24 cellular contexts compared by ENCODE assay signal in the genomic region with DNA sequence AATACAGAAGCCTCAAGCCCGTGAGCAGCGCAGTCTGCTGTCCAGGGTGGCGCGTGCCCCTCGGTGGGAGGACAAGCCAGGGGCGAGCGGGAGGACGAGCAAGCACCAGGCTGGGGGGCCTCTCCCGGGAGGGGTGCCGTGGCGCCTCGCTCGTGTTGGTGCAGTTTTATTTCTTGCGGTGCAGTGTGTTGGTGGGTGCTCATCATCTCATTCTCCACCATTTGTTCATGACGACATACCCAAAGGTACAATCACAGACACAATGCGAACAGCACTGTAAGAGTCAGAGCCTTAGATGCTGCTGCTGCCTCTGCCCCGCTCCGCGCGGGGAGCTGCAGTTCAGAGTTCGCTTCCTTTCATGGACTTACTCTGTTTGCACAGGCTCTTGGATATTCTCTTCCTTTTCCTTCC. TPM values are rescaled to one million over a fixed set of nuclear protein-coding genes. Genes with fewer than 3 reads are reported as not detected.
DNase-seq lines count a peak whose midpoint lies in the region; ATAC-seq and TF ChIP-seq lines count a peak whose summit lies in the region.
"Had no signal": no experiment of that assay in that cellular context is flagged by ENCODE, and none has a peak within 500 bp of the region (broad histone marks: within the 10 kb centered on the region; RNA-seq: fewer than 3 reads in every experiment).

No MANE protein-coding gene starts in this region.

- intact Hi-C loops in cardiac septum (cut with DNase I) = no loop called here
- intact Hi-C loops in heart right ventricle (cut with DNase I) = no loop called here

- H3K9me3 ChIP-seq in heart right ventricle (no peaks in the 10 kb centered on the region), neuronal stem cell (replicated peaks in 1 of 2; ENCODE audit: control insufficient read depth in 2 of 2, insufficient read depth in 1 of 2, low read depth in 1 of 2, low read length in 2 of 2) (peaks cover under 1 to 29% of the 10 kb centered on the region in 2 donors), hepatocyte (ENCODE audit: low read depth) (no peaks in the 10 kb centered on the region)
- H3K9me3 ChIP-seq: lower lobe of right lung, spleen had no signal

- ATAC-seq in heart right ventricle = no peak
- ATAC-seq: activated CD8-positive, alpha-beta T cell treated with anti-CD3 and anti-CD28 coated beads, Interleukin-2, amount 10 ng/mL, durations not matched to agents 7 days and 5 days; effector memory CD8-positive, alpha-beta T cell; esophagus mucosa; lower lobe of right lung had no signal

- H2AFZ ChIP-seq in neuronal stem cell (ENCODE audit: low read length) = no peak overlapping the region
- H2AFZ ChIP-seq in hepatocyte = no peak overlapping the region
- H2AFZ ChIP-seq: parathyroid adenoma had no signal

- H3K27me3 ChIP-seq in heart right ventricle (no peaks in the 10 kb centered on the region), neuronal stem cell (ENCODE audit: control insufficient read depth in 3 of 3, insufficient read depth in 3 of 3, low read depth in 1 of 3, low read length in 3 of 3) (no peaks in the 10 kb centered on the region), hepatocyte (no peaks in the 10 kb centered on the region)
- H3K27me3 ChIP-seq: spleen had no signal

- peaks cover 0 to 19% (median 0%) of the 10 kb centered on the region in 9 donors for H3K36me3 ChIP-seq in heart right ventricle
- peaks cover 3 to 45% of the 10 kb centered on the region in 2 donors for H3K36me3 ChIP-seq in neuronal stem cell (replicated peaks in 1 of 2; ENCODE audit: control insufficient read depth in 2 of 2, insufficient read depth in 2 of 2, low read length in 2 of 2)
- H3K36me3 ChIP-seq in hepatocyte (replicated peaks; ENCODE audit: insufficient read depth, low read depth) = no peaks in the 10 kb centered on the region

- H2BK120ac ChIP-seq in neuronal stem cell (ENCODE audit: low read depth, low read length) = peak overlapping the region; percentile 57

- peak overlapping the region; percentile 87 for H2BK5ac ChIP-seq in neuronal stem cell (ENCODE audit: low read length)

- H3K4me1 ChIP-seq in heart right ventricle (peaks cover 4 to 42% (median 27%) of the 10 kb centered on the region in 9 donors), neuronal stem cell (ENCODE audit: control insufficient read depth in 2 of 2, insufficient read depth in 1 of 2, low read depth in 1 of 2, low read length in 2 of 2) (peaks cover 26 to 33% of the 10 kb centered on the region in 2 donors), hepatocyte (ENCODE audit: insufficient read depth) (peaks cover 25% of the 10 kb centered on the region)
- H3K4me1 ChIP-seq: parathyroid adenoma had no signal

- peaks cover 4% of the 10 kb centered on the region for H4K20me1 ChIP-seq in hepatocyte (ENCODE audit: insufficient read depth, poor library complexity, severe bottlenecking)

- WGBS in heart right ventricle, 2 donors = 89 to 93% methylated on average over 21 of the region's 21 CpGs
- WGBS in neuronal stem cell (ENCODE audit: extremely low coverage in 2 of 2, insufficient read length in 2 of 2, insufficient replicate concordance in 1 of 2), 2 donors = no CpG with 5 or more reads among the region's 21 CpGs
- 83% methylated on average over 21 of the region's 21 CpGs for WGBS in hepatocyte (ENCODE audit: low lambda C conversion rate, missing lambda C conversion rate)

- H3K27ac ChIP-seq in heart right ventricle = no peak overlapping the region
- H3K27ac ChIP-seq in neuronal stem cell (replicated peaks; ENCODE audit: low read length) = peak overlapping the region; percentile 71
- no peak overlapping the region for H3K27ac ChIP-seq in hepatocyte
- H3K27ac ChIP-seq: lower lobe of right lung, parathyroid adenoma, spleen had no signal

- H3K4me2 ChIP-seq in neuronal stem cell (ENCODE audit: insufficient read depth, low read length, poor library complexity, severe bottlenecking) (no peak overlapping the region), hepatocyte (no peak overlapping the region)

- TF ChIP-seq CTCF in heart right ventricle (IDR thresholded peaks at IDR 0.05) (no peak), hepatocyte (IDR thresholded peaks at IDR 0.05; ENCODE audit: poor library complexity) (no peak)

- H3K14ac ChIP-seq in neuronal stem cell (ENCODE audit: low read length) = peak overlapping the region; percentile 72

- H4K91ac ChIP-seq in neuronal stem cell (ENCODE audit: low read depth, low read length, poor library complexity) = peak overlapping the region; percentile 85

- peak overlapping the region; percentile 96 for H3K18ac ChIP-seq in neuronal stem cell (ENCODE audit: low read length)

- no peak overlapping the region for H3K23ac ChIP-seq in neuronal stem cell (ENCODE audit: low read depth, low read length, poor library complexity)

- peaks cover 16% of the 10 kb centered on the region for H3K79me1 ChIP-seq in neuronal stem cell (ENCODE audit: low read depth, low read length)

- H2AK5ac ChIP-seq in neuronal stem cell (ENCODE audit: low read depth, low read length) = peak overlapping the region; percentile 98

- peak overlapping the region; percentile 78 for H3K4ac ChIP-seq in neuronal stem cell (ENCODE audit: low read length)

- DNase-seq in cardiac septum (ENCODE audit: low spot score) (peak; percentile 49), heart right ventricle (no peak), islet precursor cell (peak; percentile 21), neuronal stem cell (ENCODE audit: low spot score) (no peak), hepatocyte (ENCODE audit: low spot score) (no peak), medulla oblongata (ENCODE audit: extremely low spot score) (no peak), T1000 (lab: John Stamatoyannopoulos, UW) (no peak)
- no peak for DNase-seq in stimulated activated CD4-positive, alpha-beta T cell treated with anti-CD3 and anti-CD28 coated beads, Interleukin-4, amount 100 ng/mL, for 4 hours
- DNase-seq: activated CD4-positive, CD25-positive, alpha-beta regulatory T cell treated with anti-CD3 and anti-CD28 coated beads, Interleukin-2, amount 50 U/mL, for 72 hours; activated CD8-positive, alpha-beta T cell treated with anti-CD3 and anti-CD28 coated beads, Interleukin-2, amount 10 ng/mL, durations not matched to agents 7 days and 5 days; activated naive CD4-positive, alpha-beta T cell; activated T-cell treated with anti-CD3 and anti-CD28 coated beads, Interleukin-2, amount 50 U/mL, for 24 hours; CD8-positive, alpha-beta memory T cell; effector memory CD8-positive, alpha-beta T cell; foreskin fibroblast; KBM-7; lower lobe of right lung; NCI-H1105 treated with DMSO at 0.1 percent for 48 hours; NCI-H2029; NCI-H446; NCI-H774 had no signal

- peak overlapping the region; percentile 99 for H2BK15ac ChIP-seq in neuronal stem cell (ENCODE audit: low read length)

- no peak overlapping the region for H3K9ac ChIP-seq in neuronal stem cell (ENCODE audit: low read depth, low read length, poor library complexity)
- H3K9ac ChIP-seq: parathyroid adenoma had no signal

- H3K9me2 ChIP-seq in hepatocyte (replicated peaks; ENCODE audit: insufficient read depth) = no peaks in the 10 kb centered on the region

- no peak overlapping the region for H4K8ac ChIP-seq in neuronal stem cell (ENCODE audit: low read depth, low read length)

- H3K4me3 ChIP-seq in heart right ventricle = no peak overlapping the region
- H3K4me3 ChIP-seq in neuronal stem cell (ENCODE audit: low read length in 2 of 2) = no peak overlapping the region
- no peak overlapping the region for H3K4me3 ChIP-seq in hepatocyte
- H3K4me3 ChIP-seq: lower lobe of right lung, spleen had no signal

- H3K79me2 ChIP-seq in hepatocyte = peaks cover 82% of the 10 kb centered on the region
- H3K79me2 ChIP-seq: parathyroid adenoma had no signal

- peak overlapping the region; percentile 77 for H2BK12ac ChIP-seq in neuronal stem cell (ENCODE audit: low read length)

RNA-seq across cellular contexts. Expression of gene RGS12, which starts 30.3 kb away (rescaled TPM):
- 19.1 TPM for total RNA-seq in cardiac septum
- 10 to 100 TPM in 9 of 10 donors, 1 to 10 TPM in 1; 9.7 to 24.3 (median 13.1) TPM for total RNA-seq in heart right ventricle
- polyA plus RNA-seq in heart right ventricle = 10 to 100 TPM; 10.6 to 24.4 TPM
- 26.5 TPM for polyA plus RNA-seq in neuronal stem cell (2013, experiment 1 of 2)
- polyA plus RNA-seq in neuronal stem cell (2013, experiment 2 of 2) = 27.6 TPM
- 22.5 and 33.6 TPM in 2 replicates for total RNA-seq in hepatocyte
- polyA plus RNA-seq in hepatocyte = 19.6 and 31.9 TPM in 2 replicates

Comparison
In these comparisons a context has a peak if more than half of its experiments do, and no peak if none do; other contexts are left out.
1. DNase-seq: peak in cardiac septum (single experiment) and islet precursor cell (single experiment); none in heart right ventricle (0 of 2), neuronal stem cell (single experiment), stimulated activated CD4-positive, alpha-beta T cell treated with anti-CD3 and anti-CD28 coated beads, Interleukin-4, amount 100 ng/mL, for 4 hours (0 of 2), hepatocyte (single experiment), medulla oblongata (single experiment) and T1000 (single experiment).